In genomic region chr18:9876867-9877654, GRCh38 we compare ENCODE assay signal across 8 cellular contexts. TPM values are rescaled to one million over a fixed set of nuclear protein-coding genes. Genes with fewer than 3 reads are reported as not detected.
A peak's percentile ranks its signal among the peaks of the same experiment; 100 is the strongest.
DNase-seq lines count a peak whose midpoint lies in the region; ATAC-seq and TF ChIP-seq lines count a peak whose summit lies in the region.

No MANE protein-coding gene starts in this region.

- no peaks in the 10 kb centered on the region for H4K20me1 ChIP-seq in smooth muscle cell (ENCODE audit: low read depth)

- H2AFZ ChIP-seq in smooth muscle cell (ENCODE audit: low read depth): no peak overlapping the region

- peaks cover 9% of the 10 kb centered on the region for H3K4me1 Mint-ChIP-seq in T-helper 17 cell

- peaks cover 37% of the 10 kb centered on the region for H3K27me3 Mint-ChIP-seq in T-helper 17 cell

- peak overlapping the region; percentile 12 for H3K27ac Mint-ChIP-seq in T-helper 17 cell

- POLR2A ChIA-PET in HEK293 (lab: Yijun Ruan, JAX): interaction anchor here (1.5 kb wide), 2 partner anchors 37 to 38 kb away, joined by 3 to 8 read pairs; partner anchors contain the start of gene VAPA

- H3K27me3 ChIP-seq in cardiac muscle cell: no peaks in the 10 kb centered on the region
- no peaks in the 10 kb centered on the region for H3K27me3 ChIP-seq in smooth muscle cell (ENCODE audit: low read depth)

- H3F3A ChIP-seq in smooth muscle cell (ENCODE audit: low read depth): peaks cover 12% of the 10 kb centered on the region

- H3K4me1 ChIP-seq in HEK293 (ENCODE audit: control insufficient read depth, insufficient read depth, low read length) (no peaks in the 10 kb centered on the region), cardiac muscle cell (ENCODE audit: low read depth) (peaks cover 9% of the 10 kb centered on the region), smooth muscle cell (ENCODE audit: low read depth) (peaks cover 17% of the 10 kb centered on the region)

- H3K9me3 ChIP-seq in HEK293 (ENCODE audit: control insufficient read depth, insufficient read depth, low read depth, low read length): no peaks in the 10 kb centered on the region
- no peaks in the 10 kb centered on the region for H3K9me3 ChIP-seq in T-helper 17 cell (ENCODE audit: control insufficient read depth, low read length, poor library complexity, severe bottlenecking)
- no peaks in the 10 kb centered on the region for H3K9me3 ChIP-seq in cardiac muscle cell (ENCODE audit: low read depth)
- H3K9me3 ChIP-seq in smooth muscle cell (replicated peaks; ENCODE audit: low read depth): no peaks in the 10 kb centered on the region

- H3K27ac ChIP-seq in HEK293 (ENCODE audit: extremely low read depth, low read depth, low read length) (no peak overlapping the region; the same call in 1 of the 2 replicates), cardiac muscle cell (no peak overlapping the region), smooth muscle cell (ENCODE audit: low read depth) (peak overlapping the region; percentile 86)

- no peaks in the 10 kb centered on the region for H3K36me3 Mint-ChIP-seq in T-helper 17 cell (ENCODE audit: low read depth)

- H3K4me3 Mint-ChIP-seq in T-helper 17 cell: no peak overlapping the region

- peak overlapping the region; percentile 84 for H3K4me2 ChIP-seq in smooth muscle cell

- ATAC-seq in T-helper 17 cell (no peak), HG02759 (IDR thresholded peaks at IDR 0.05; ENCODE audit: unreplicated experiment) (no peak), GM19467 (IDR thresholded peaks at IDR 0.05; ENCODE audit: unreplicated experiment) (no peak), GM21367 (IDR thresholded peaks at IDR 0.05; ENCODE audit: unreplicated experiment) (no peak)

- CTCF ChIA-PET in HEK293 (lab: Yijun Ruan, JAX): interaction anchor here (0.6 to 0.7 kb wide), 4 partner anchors 13 to 963 kb away, joined by 3 read pairs; no protein-coding TSS in a partner anchor

- DNase-seq in T-helper 17 cell (no peak), cardiac muscle cell (ENCODE audit: low read depth in 1 of 2, low spot score in 1 of 2) (peak; percentile 22 to 99), smooth muscle cell (lab: John Stamatoyannopoulos, UW; ENCODE audit: unreplicated experiment) (peak; percentile 11), NCI-H1694 treated with DMSO at 0.1 percent for 48 hours (lab: John Stamatoyannopoulos, UW) (no peak)

- H3K79me2 ChIP-seq in smooth muscle cell (ENCODE audit: low read depth): peaks cover 3% of the 10 kb centered on the region

- 3% methylated on average over 9 of the region's 9 CpGs for WGBS in smooth muscle cell (ENCODE audit: low lambda C conversion rate)

- H3K4me3 ChIP-seq in HEK293 (ENCODE audit: low read depth, low read length): no peak overlapping the region
- no peak overlapping the region for H3K4me3 ChIP-seq in cardiac muscle cell
- H3K4me3 ChIP-seq in smooth muscle cell: peak overlapping the region; percentile 36

- H3K36me3 ChIP-seq in HEK293 (ENCODE audit: control insufficient read depth in 2 of 2, insufficient read depth in 1 of 2, low read length in 2 of 2) (no peaks in the 10 kb centered on the region), cardiac muscle cell (no peaks in the 10 kb centered on the region), smooth muscle cell (ENCODE audit: low read depth) (no peaks in the 10 kb centered on the region)

- H3K9ac ChIP-seq in smooth muscle cell (ENCODE audit: low read depth): peak overlapping the region; percentile 71

- TF ChIP-seq CTCF in HEK293 (tag by site-specific recombination; IDR thresholded peaks at IDR 0.05): no peak
- TF ChIP-seq CTCF in cardiac muscle cell (IDR thresholded peaks at IDR 0.05; ENCODE audit: low read depth, low read length): no peak
- no peak for TF ChIP-seq CTCF in smooth muscle cell (IDR thresholded peaks at IDR 0.05; ENCODE audit: borderline replicate concordance, insufficient read depth, poor library complexity, severe bottlenecking)

TF ChIP-seq in HEK293, 187 proteins besides CTCF, POLR2A, EP300 and RAD21 (continues in another document):
- TF ChIP-seq ZNF560 (tag by site-specific recombination; IDR thresholded peaks at IDR 0.05; ENCODE audit: borderline replicate concordance) (no peak), ZNF138 (tag by site-specific recombination; IDR thresholded peaks at IDR 0.05; ENCODE audit: borderline replicate concordance) (no peak), IKZF3 (tag by site-specific recombination; IDR thresholded peaks at IDR 0.05) (peak; percentile 39; the same call in 1 of the 2 replicates), WT1 (tag by site-specific recombination; IDR thresholded peaks at IDR 0.05) (peak; percentile 93), SP3 (tag by site-specific recombination; IDR thresholded peaks at IDR 0.05) (peak; percentile 60), ZNF501 (tag by site-specific recombination; IDR thresholded peaks at IDR 0.05) (peak; percentile 36; the same call in 1 of the 2 replicates), ZBTB48 (tag by site-specific recombination; IDR thresholded peaks at IDR 0.05) (peak; percentile 75), ZBTB17 (tag by site-specific recombination; IDR thresholded peaks at IDR 0.05) (peak; percentile 37; the same call in 1 of the 2 replicates)
- TF ChIP-seq, protein P1, sequence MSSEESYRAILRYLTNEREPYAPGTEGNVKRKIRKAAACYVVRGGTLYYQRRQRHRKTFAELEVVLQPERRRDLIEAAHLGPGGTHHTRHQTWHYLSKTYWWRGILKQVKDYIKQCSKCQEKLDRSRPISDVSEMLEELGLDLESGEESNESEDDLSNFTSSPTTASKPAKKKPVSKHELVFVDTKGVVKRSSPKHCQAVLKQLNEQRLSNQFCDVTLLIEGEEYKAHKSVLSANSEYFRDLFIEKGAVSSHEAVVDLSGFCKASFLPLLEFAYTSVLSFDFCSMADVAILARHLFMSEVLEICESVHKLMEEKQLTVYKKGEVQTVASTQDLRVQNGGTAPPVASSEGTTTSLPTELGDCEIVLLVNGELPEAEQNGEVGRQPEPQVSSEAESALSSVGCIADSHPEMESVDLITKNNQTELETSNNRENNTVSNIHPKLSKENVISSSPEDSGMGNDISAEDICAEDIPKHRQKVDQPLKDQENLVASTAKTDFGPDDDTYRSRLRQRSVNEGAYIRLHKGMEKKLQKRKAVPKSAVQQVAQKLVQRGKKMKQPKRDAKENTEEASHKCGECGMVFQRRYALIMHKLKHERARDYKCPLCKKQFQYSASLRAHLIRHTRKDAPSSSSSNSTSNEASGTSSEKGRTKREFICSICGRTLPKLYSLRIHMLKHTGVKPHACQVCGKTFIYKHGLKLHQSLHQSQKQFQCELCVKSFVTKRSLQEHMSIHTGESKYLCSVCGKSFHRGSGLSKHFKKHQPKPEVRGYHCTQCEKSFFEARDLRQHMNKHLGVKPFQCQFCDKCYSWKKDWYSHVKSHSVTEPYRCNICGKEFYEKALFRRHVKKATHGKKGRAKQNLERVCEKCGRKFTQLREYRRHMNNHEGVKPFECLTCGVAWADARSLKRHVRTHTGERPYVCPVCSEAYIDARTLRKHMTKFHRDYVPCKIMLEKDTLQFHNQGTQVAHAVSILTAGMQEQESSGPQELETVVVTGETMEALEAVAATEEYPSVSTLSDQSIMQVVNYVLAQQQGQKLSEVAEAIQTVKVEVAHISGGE (tag by site-specific recombination; conservative IDR thresholded peaks at IDR 0.05; ENCODE audit: low read depth): peak; percentile 51
- TF ChIP-seq, protein P2, sequence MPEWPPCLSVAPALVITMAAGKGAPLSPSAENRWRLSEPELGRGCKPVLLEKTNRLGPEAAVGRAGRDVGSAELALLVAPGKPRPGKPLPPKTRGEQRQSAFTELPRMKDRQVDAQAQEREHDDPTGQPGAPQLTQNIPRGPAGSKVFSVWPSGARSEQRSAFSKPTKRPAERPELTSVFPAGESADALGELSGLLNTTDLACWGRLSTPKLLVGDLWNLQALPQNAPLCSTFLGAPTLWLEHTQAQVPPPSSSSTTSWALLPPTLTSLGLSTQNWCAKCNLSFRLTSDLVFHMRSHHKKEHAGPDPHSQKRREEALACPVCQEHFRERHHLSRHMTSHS (tag by site-specific recombination; IDR thresholded peaks at IDR 0.05): no peak
- TF ChIP-seq, protein P3, sequence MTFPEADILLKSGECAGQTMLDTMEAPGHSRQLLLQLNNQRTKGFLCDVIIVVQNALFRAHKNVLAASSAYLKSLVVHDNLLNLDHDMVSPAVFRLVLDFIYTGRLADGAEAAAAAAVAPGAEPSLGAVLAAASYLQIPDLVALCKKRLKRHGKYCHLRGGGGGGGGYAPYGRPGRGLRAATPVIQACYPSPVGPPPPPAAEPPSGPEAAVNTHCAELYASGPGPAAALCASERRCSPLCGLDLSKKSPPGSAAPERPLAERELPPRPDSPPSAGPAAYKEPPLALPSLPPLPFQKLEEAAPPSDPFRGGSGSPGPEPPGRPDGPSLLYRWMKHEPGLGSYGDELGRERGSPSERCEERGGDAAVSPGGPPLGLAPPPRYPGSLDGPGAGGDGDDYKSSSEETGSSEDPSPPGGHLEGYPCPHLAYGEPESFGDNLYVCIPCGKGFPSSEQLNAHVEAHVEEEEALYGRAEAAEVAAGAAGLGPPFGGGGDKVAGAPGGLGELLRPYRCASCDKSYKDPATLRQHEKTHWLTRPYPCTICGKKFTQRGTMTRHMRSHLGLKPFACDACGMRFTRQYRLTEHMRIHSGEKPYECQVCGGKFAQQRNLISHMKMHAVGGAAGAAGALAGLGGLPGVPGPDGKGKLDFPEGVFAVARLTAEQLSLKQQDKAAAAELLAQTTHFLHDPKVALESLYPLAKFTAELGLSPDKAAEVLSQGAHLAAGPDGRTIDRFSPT (tag by site-specific recombination; IDR thresholded peaks at IDR 0.05): no peak

RNA-seq across cellular contexts. Expression of gene TXNDC2, which starts 8.7 kb away (rescaled TPM):
- total RNA-seq in T-helper 17 cell: not detected
- not detected in 2 replicates for total RNA-seq in cardiac muscle cell
- polyA plus RNA-seq in cardiac muscle cell: not detected in 2 replicates
- 0.58 and 0.94 TPM in 2 replicates for total RNA-seq in smooth muscle cell
- polyA plus RNA-seq in smooth muscle cell: 1.1 TPM in 1 of 2 replicates, not detected in the other

RNA-seq across cellular contexts. Expression of gene VAPA, which starts 36.8 kb away (rescaled TPM):
- 100 to 1,000 TPM; 149 to 161 TPM for total RNA-seq in T-helper 17 cell
- 137 and 138 TPM in 2 replicates for total RNA-seq in cardiac muscle cell
- polyA plus RNA-seq in cardiac muscle cell: 215 and 260 TPM in 2 replicates
- 350 and 386 TPM in 2 replicates for total RNA-seq in smooth muscle cell
- polyA plus RNA-seq in smooth muscle cell: 315 and 334 TPM in 2 replicates

Comparison
In these comparisons a context has a peak if more than half of its experiments do, and no peak if none do; other contexts are left out.
1. DNase-seq: peak in cardiac muscle cell (2 of 2) and smooth muscle cell (single experiment); none in T-helper 17 cell (0 of 3) and NCI-H1694 treated with DMSO at 0.1 percent for 48 hours (single experiment).